In the genomic region with DNA sequence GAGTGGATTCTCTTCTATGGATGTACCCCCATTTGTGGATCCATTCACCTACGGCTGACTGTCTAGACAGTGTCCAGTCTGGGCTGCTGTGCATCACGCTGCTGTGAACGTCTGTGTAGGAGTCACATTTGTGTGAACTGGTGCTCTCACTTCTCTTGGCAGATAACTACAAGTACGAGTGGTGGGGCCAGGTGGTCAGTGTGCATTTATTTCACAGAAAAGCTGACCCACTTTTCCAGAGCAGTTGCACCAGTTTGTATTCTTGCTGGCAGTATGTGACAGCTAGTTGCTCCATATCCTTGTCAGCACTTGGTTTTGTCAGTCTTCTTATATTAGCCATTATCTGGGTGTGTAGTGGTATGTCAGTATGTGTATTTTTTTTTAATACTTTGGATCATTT, we compare ENCODE assay signal across 1 cellular context.
A peak's percentile ranks its signal among the peaks of the same experiment; 100 is the strongest.
TF ChIP-seq lines count a peak whose summit lies in the region.

No MANE protein-coding gene starts in this region.

TF ChIP-seq in HEK293, 187 proteins besides CTCF, POLR2A, EP300 and RAD21 (continued from another document):
- TF ChIP-seq ZBTB20 (tag by site-specific recombination; IDR thresholded peaks at IDR 0.05) (no peak), SP3 (tag by site-specific recombination; IDR thresholded peaks at IDR 0.05) (no peak), ZNF707 (tag by site-specific recombination; IDR thresholded peaks at IDR 0.05) (no peak), ZNF366 (tag by site-specific recombination; conservative IDR thresholded peaks at IDR 0.05) (no peak), ZNF324 (tag by site-specific recombination; IDR thresholded peaks at IDR 0.05) (peak; percentile 63; the same call in 1 of the 2 replicates), SALL2 (tag by site-specific recombination; IDR thresholded peaks at IDR 0.05; ENCODE audit: borderline replicate concordance) (no peak), ZNF621 (tag by site-specific recombination; IDR thresholded peaks at IDR 0.05) (no peak), KLF10 (tag by site-specific recombination; IDR thresholded peaks at IDR 0.05) (no peak), ZNF654 (tag by site-specific recombination; IDR thresholded peaks at IDR 0.05; ENCODE audit: low read depth) (no peak), ZNF37A (tag by site-specific recombination; IDR thresholded peaks at IDR 0.05) (no peak), FEZF1 (tag by site-specific recombination; IDR thresholded peaks at IDR 0.05) (no peak), GFI1B (tag by site-specific recombination; IDR thresholded peaks at IDR 0.05) (no peak), HOXA7 (CRISPR knock-in tag; IDR thresholded peaks at IDR 0.05; ENCODE audit: borderline replicate concordance) (no peak), ZSCAN4 (tag by site-specific recombination; IDR thresholded peaks at IDR 0.05) (peak; percentile 86), ZNF311 (tag by site-specific recombination; IDR thresholded peaks at IDR 0.05; ENCODE audit: borderline replicate concordance) (no peak)
- TF ChIP-seq, protein P1, sequence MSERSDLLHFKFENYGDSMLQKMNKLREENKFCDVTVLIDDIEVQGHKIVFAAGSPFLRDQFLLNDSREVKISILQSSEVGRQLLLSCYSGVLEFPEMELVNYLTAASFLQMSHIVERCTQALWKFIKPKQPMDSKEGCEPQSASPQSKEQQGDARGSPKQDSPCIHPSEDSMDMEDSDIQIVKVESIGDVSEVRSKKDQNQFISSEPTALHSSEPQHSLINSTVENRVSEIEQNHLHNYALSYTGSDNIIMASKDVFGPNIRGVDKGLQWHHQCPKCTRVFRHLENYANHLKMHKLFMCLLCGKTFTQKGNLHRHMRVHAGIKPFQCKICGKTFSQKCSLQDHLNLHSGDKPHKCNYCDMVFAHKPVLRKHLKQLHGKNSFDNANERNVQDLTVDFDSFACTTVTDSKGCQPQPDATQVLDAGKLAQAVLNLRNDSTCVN (tag by site-specific recombination; optimal IDR thresholded peaks at IDR 0.05) = no peak
- TF ChIP-seq, protein P2, sequence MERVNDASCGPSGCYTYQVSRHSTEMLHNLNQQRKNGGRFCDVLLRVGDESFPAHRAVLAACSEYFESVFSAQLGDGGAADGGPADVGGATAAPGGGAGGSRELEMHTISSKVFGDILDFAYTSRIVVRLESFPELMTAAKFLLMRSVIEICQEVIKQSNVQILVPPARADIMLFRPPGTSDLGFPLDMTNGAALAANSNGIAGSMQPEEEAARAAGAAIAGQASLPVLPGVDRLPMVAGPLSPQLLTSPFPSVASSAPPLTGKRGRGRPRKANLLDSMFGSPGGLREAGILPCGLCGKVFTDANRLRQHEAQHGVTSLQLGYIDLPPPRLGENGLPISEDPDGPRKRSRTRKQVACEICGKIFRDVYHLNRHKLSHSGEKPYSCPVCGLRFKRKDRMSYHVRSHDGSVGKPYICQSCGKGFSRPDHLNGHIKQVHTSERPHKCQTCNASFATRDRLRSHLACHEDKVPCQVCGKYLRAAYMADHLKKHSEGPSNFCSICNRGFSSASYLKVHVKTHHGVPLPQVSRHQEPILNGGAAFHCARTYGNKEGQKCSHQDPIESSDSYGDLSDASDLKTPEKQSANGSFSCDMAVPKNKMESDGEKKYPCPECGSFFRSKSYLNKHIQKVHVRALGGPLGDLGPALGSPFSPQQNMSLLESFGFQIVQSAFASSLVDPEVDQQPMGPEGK (tag by site-specific recombination; IDR thresholded peaks at IDR 0.05) = no peak
